Comparison of ENCODE assay signal across 9 cellular contexts in genomic region chr10:3623746-3624145, GRCh38.
DNase-seq lines count a peak whose midpoint lies in the region; ATAC-seq and TF ChIP-seq lines count a peak whose summit lies in the region.
"Had no signal": no experiment of that assay in that cellular context is flagged by ENCODE, and none has a peak within 500 bp of the region (broad histone marks: within the 10 kb centered on the region; RNA-seq: fewer than 3 reads in every experiment).

No MANE protein-coding gene starts in this region.

- H3K4me3 ChIP-seq in psoas muscle = peak overlapping the region; percentile 40

- ATAC-seq in GM18867 (IDR thresholded peaks at IDR 0.05; ENCODE audit: unreplicated experiment) = peak; percentile 60
- peak; percentile 54 for ATAC-seq in HG03045 (IDR thresholded peaks at IDR 0.05; ENCODE audit: unreplicated experiment)
- peak; percentile 42 to 90 (median 84) for ATAC-seq in psoas muscle
- no peak for ATAC-seq in GM21737 (IDR thresholded peaks at IDR 0.05; ENCODE audit: unreplicated experiment)

- in situ Hi-C loops in T47D (cut with HindIII; ENCODE audit: low pct_unique_long_range_greater_than_20kb, low sequenced_read_pairs) = no loop called here

- peaks cover 17% of the 10 kb centered on the region for H3K27me3 Mint-ChIP-seq in activated T-helper 2 cell treated with anti-CD3 and anti-CD28 coated beads, Interferon-gamma antibody, Interleukin-2, Interleukin-4, amounts not matched to agents 10 μg/mL and 5 μg/mL and 100 μg/mL, durations not matched to agents 14 hours and 24 hours and 36 hours (ENCODE audit: low read depth)

- H3K4me1 Mint-ChIP-seq in activated T-helper 2 cell treated with anti-CD3 and anti-CD28 coated beads, Interferon-gamma antibody, Interleukin-2, Interleukin-4, amounts not matched to agents 10 μg/mL and 5 μg/mL and 100 μg/mL, durations not matched to agents 14 hours and 24 hours and 36 hours (ENCODE audit: low read depth) = peaks cover 28% of the 10 kb centered on the region

- intact Hi-C loops in psoas muscle (cut with DNase I) = no loop called here
- intact Hi-C loops in activated T-helper 2 cell treated with anti-CD3 and anti-CD28 coated beads, Interferon-gamma antibody, Interleukin-2, Interleukin-4, amounts not matched to agents 10 μg/mL and 5 μg/mL and 100 μg/mL, durations not matched to agents 14 hours and 24 hours and 36 hours (cut with micrococcal nuclease) = loop anchor here (1.0 to 10.0 kb wide), 9 partner anchors 61 to 509 kb away; no protein-coding TSS in a partner anchor

- no peaks in the 10 kb centered on the region for H3K36me3 ChIP-seq in psoas muscle (ENCODE audit: insufficient read depth in 1 of 2, low read depth in 1 of 2)

- no peaks in the 10 kb centered on the region for H3K27me3 ChIP-seq in psoas muscle (ENCODE audit: insufficient read depth in 3 of 3, low read length in 2 of 3)

- no peak for TF ChIP-seq CTCF in psoas muscle (IDR thresholded peaks at IDR 0.05)

- no peak overlapping the region for H3K27ac Mint-ChIP-seq in activated T-helper 2 cell treated with anti-CD3 and anti-CD28 coated beads, Interferon-gamma antibody, Interleukin-2, Interleukin-4, amounts not matched to agents 10 μg/mL and 5 μg/mL and 100 μg/mL, durations not matched to agents 14 hours and 24 hours and 36 hours

- peak overlapping the region; percentile 52 for H3K27ac ChIP-seq in psoas muscle
- H3K27ac ChIP-seq: KMS-11 had no signal

- H3K36me3 Mint-ChIP-seq in activated T-helper 2 cell treated with anti-CD3 and anti-CD28 coated beads, Interferon-gamma antibody, Interleukin-2, Interleukin-4, amounts not matched to agents 10 μg/mL and 5 μg/mL and 100 μg/mL, durations not matched to agents 14 hours and 24 hours and 36 hours (ENCODE audit: low read depth) = peaks cover 4% of the 10 kb centered on the region

- no peak overlapping the region for H3K4me3 Mint-ChIP-seq in activated T-helper 2 cell treated with anti-CD3 and anti-CD28 coated beads, Interferon-gamma antibody, Interleukin-2, Interleukin-4, amounts not matched to agents 10 μg/mL and 5 μg/mL and 100 μg/mL, durations not matched to agents 14 hours and 24 hours and 36 hours (ENCODE audit: low read depth)

- H3K9me3 Mint-ChIP-seq in activated T-helper 2 cell treated with anti-CD3 and anti-CD28 coated beads, Interferon-gamma antibody, Interleukin-2, Interleukin-4, amounts not matched to agents 10 μg/mL and 5 μg/mL and 100 μg/mL, durations not matched to agents 14 hours and 24 hours and 36 hours = peaks cover 13% of the 10 kb centered on the region

- DNase-seq in T47D (ENCODE audit: low read depth in 1 of 2, low spot score in 1 of 2) (peak; percentile 17 to 80), psoas muscle (no peak), NCI-H1105 (lab: John Stamatoyannopoulos, UW) (no peak), NCI-H1417 (lab: John Stamatoyannopoulos, UW) (no peak)
- no peak for DNase-seq in activated T-helper 2 cell treated with anti-CD3 and anti-CD28 coated beads, Interferon-gamma antibody, Interleukin-2, Interleukin-4, amounts not matched to agents 10 μg/mL and 5 μg/mL and 100 μg/mL, durations not matched to agents 14 hours and 24 hours and 36 hours (ENCODE audit: low spot score)

- peaks cover 17% of the 10 kb centered on the region for H3K4me1 ChIP-seq in psoas muscle

- WGBS in psoas muscle, 3 donors = 6 to 9% (median 7%) methylated on average over 7 of the region's 7 CpGs

- peaks cover 7% of the 10 kb centered on the region for H3K9me3 ChIP-seq in psoas muscle

Comparison
In these comparisons a context has a peak if more than half of its experiments do, and no peak if none do; other contexts are left out.
1. DNase-seq: peak in T47D (2 of 2); none in psoas muscle (0 of 2), activated T-helper 2 cell treated with anti-CD3 and anti-CD28 coated beads, Interferon-gamma antibody, Interleukin-2, Interleukin-4, amounts not matched to agents 10 μg/mL and 5 μg/mL and 100 μg/mL, durations not matched to agents 14 hours and 24 hours and 36 hours (single experiment), NCI-H1105 (single experiment) and NCI-H1417 (0 of 3).